Comparison of ENCODE assay signal across 12 cellular contexts in the genomic region with DNA sequence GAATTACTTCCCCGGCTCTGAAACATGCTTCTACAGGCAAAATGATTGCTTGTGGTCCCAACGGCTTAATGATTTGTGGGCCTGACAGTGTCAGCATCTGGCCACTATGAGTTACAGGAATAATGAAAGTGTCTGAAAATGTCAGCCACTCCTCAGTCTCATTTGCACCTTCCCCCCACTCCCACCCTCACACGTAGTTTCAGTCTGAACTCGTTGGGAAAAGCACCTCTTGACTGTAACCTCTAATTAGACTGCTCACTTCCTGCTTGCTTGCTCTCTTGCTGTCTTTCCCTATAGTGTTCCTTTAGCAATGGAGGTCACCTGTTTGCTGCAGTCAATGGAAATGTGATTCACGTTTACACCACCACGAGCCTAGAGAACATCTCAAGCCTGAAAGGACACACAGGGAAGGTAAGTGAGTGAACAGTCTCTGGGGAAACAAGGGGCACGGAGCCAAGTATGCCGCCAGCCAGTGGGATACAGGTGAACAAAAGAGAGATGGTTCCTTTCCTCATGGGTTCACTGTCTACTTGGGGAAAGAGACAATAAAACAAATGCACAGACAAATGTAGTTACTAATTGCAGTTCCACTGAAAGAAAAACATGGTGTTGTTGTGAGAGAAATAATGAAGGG.
DNase-seq lines count a peak whose midpoint lies in the region; ATAC-seq and TF ChIP-seq lines count a peak whose summit lies in the region.
"Had no signal": no experiment of that assay in that cellular context is flagged by ENCODE, and none has a peak within 500 bp of the region (broad histone marks: within the 10 kb centered on the region; RNA-seq: fewer than 3 reads in every experiment).

No MANE protein-coding gene starts in this region.

- H3K4me3 ChIP-seq in tibial artery, result no peak overlapping the region
- H3K4me3 ChIP-seq: cardiac muscle cell, SK-N-MC had no signal

- no peaks in the 10 kb centered on the region for H3K4me1 ChIP-seq in tibial artery

- no peak overlapping the region for H3K27ac ChIP-seq in tibial artery
- H3K27ac ChIP-seq: cardiac muscle cell, SK-N-MC had no signal

- H3K36me3 ChIP-seq in tibial artery, result no peaks in the 10 kb centered on the region
- H3K36me3 ChIP-seq: cardiac muscle cell had no signal

- DNase-seq in DMS153 treated with DMSO at 0.1 percent for 48 hours (lab: John Stamatoyannopoulos, UW; ENCODE audit: unreplicated experiment) (peak; percentile 99), GM19240 (ENCODE audit: insufficient read length, low spot score) (peak; percentile 38), NCI-H748 (lab: John Stamatoyannopoulos, UW; ENCODE audit: unreplicated experiment) (peak; percentile 98), tibial artery (no peak), NCI-H526 (lab: John Stamatoyannopoulos, UW) (no peak)
- DNase-seq in stimulated activated CD4-positive, alpha-beta T cell treated with anti-CD3 and anti-CD28 coated beads, Interleukin-2, amount 100 ng/mL, for 48 hours, result no peak
- DNase-seq: activated CD8-positive, alpha-beta memory T cell treated with anti-CD3 and anti-CD28 coated beads, Interleukin-2, amount 50 U/mL, for 48 hours; glutamatergic neuron had no signal

- no peak for TF ChIP-seq CTCF in tibial artery (IDR thresholded peaks at IDR 0.05)

- ATAC-seq in HG03378 (IDR thresholded peaks at IDR 0.05; ENCODE audit: unreplicated experiment), result peak; percentile 51
- ATAC-seq in GM18511 (IDR thresholded peaks at IDR 0.05; ENCODE audit: unreplicated experiment), result no peak

- intact Hi-C loops in tibial artery (cut with DNase I; ENCODE audit: low total_unique reads), result no loop called here

- no peaks in the 10 kb centered on the region for H3K9me3 ChIP-seq in tibial artery

- no peaks in the 10 kb centered on the region for H3K27me3 ChIP-seq in tibial artery
- H3K27me3 ChIP-seq: cardiac muscle cell had no signal

Comparison
In these comparisons a context has a peak if more than half of its experiments do, and no peak if none do; other contexts are left out.
1. DNase-seq: peak in DMS153 treated with DMSO at 0.1 percent for 48 hours (single experiment), GM19240 (single experiment) and NCI-H748 (single experiment); none in stimulated activated CD4-positive, alpha-beta T cell treated with anti-CD3 and anti-CD28 coated beads, Interleukin-2, amount 100 ng/mL, for 48 hours (0 of 2), tibial artery (0 of 2) and NCI-H526 (0 of 2).